ENCODE assay signal across 8 cellular contexts in genomic region chr10:72079356-72079755, GRCh38. TPM values are rescaled to one million over a fixed set of nuclear protein-coding genes. Genes with fewer than 3 reads are reported as not detected.
DNase-seq lines count a peak whose midpoint lies in the region; TF ChIP-seq lines count a peak whose summit lies in the region.

No MANE protein-coding gene starts in this region.

- H3K9me3 Mint-ChIP-seq in CD4-positive, alpha-beta memory T cell, result peaks cover 0 to 4% (median 0%) of the 10 kb centered on the region in 8 donors
- H3K9me3 Mint-ChIP-seq in nephron progenitor cell, result no peaks in the 10 kb centered on the region

- peaks cover 97% of the 10 kb centered on the region for H3K4me1 ChIP-seq in CD4-positive, alpha-beta memory T cell (ENCODE audit: insufficient read depth, low read length)

- intact Hi-C loops in CD4-positive, alpha-beta memory T cell (cut with micrococcal nuclease), result loop anchor here (1.0 kb wide), 1 partner anchor 8 kb away; no protein-coding TSS in a partner anchor

- peak; percentile 55 to 85 (median 71) for DNase-seq in CD4-positive, alpha-beta memory T cell
- DNase-seq in NCI-H69 (lab: John Stamatoyannopoulos, UW) (peak; percentile 83), nephron progenitor cell (peak; percentile 46), HEK293T (ENCODE audit: extremely low spot score) (no peak), NCI-H446 treated with DMSO at 0.1 percent for 48 hours (lab: John Stamatoyannopoulos, UW) (no peak), DMS153 treated with DMSO at 0.1 percent for 48 hours (lab: John Stamatoyannopoulos, UW; ENCODE audit: unreplicated experiment) (no peak), kidney glomerular epithelial cell (lab: John Stamatoyannopoulos, UW) (no peak)
- peak; percentile 53 for DNase-seq in activated naive CD4-positive, alpha-beta T cell treated with anti-CD3 and anti-CD28 coated beads, Interleukin-2, amount 50 U/mL, for 16 hours

- H3K36me3 Mint-ChIP-seq in CD4-positive, alpha-beta memory T cell, result peaks cover 17 to 78% of the 10 kb centered on the region in 2 donors
- no peaks in the 10 kb centered on the region for H3K36me3 Mint-ChIP-seq in nephron progenitor cell (ENCODE audit: low read depth)

- no peaks in the 10 kb centered on the region for H3K9me3 ChIP-seq in CD4-positive, alpha-beta memory T cell (ENCODE audit: control insufficient read depth in 1 of 2, low read length in 2 of 2)

- peak overlapping the region; percentile 94 for H3K27ac ChIP-seq in CD4-positive, alpha-beta memory T cell (ENCODE audit: low read depth, low read length)

- peak overlapping the region; percentile 47 to 96 (median 81) for H3K4me3 Mint-ChIP-seq in CD4-positive, alpha-beta memory T cell
- no peak overlapping the region for H3K4me3 Mint-ChIP-seq in nephron progenitor cell

- POLR2A ChIA-PET in CD4-positive, alpha-beta memory T cell (lab: Charles Lee; ENCODE audit: partially characterized antibody), result interaction anchor here (0.8 to 2.8 kb wide), 12 partner anchors 9 to 258 kb away, joined by 3 to 53 read pairs (median 6); partner anchors contain the start of genes ANAPC16, ASCC1 and SPOCK2
- POLR2A ChIA-PET in HEK293T (lab: Yijun Ruan, JAX), result interaction anchor here (1.3 kb wide), 1 partner anchor 10 kb away, joined by 3 read pairs; no protein-coding TSS in a partner anchor

- no peaks in the 10 kb centered on the region for H3K27me3 ChIP-seq in CD4-positive, alpha-beta memory T cell (ENCODE audit: insufficient read depth, low read length)

- peaks cover 59 to 99% (median 87%) of the 10 kb centered on the region in 4 donors for H3K4me1 Mint-ChIP-seq in CD4-positive, alpha-beta memory T cell
- H3K4me1 Mint-ChIP-seq in nephron progenitor cell, result peaks cover 73% of the 10 kb centered on the region

- peaks cover 55% of the 10 kb centered on the region for H3K36me3 ChIP-seq in CD4-positive, alpha-beta memory T cell (ENCODE audit: insufficient read depth, low read length)

- TF ChIP-seq CTCF in nephron progenitor cell (IDR thresholded peaks at IDR 0.05), result no peak

- H3K4me3 ChIP-seq in CD4-positive, alpha-beta memory T cell (ENCODE audit: low read length in 2 of 2), result peak overlapping the region in 1 of 2 donors; percentile 25

- CTCF ChIA-PET in CD4-positive, alpha-beta memory T cell (lab: Charles Lee; ENCODE audit: partially characterized antibody), result interaction anchor here (0.8 to 2.5 kb wide), 10 partner anchors 9 to 265 kb away, joined by 3 to 12 read pairs (median 4); partner anchors contain the start of gene SPOCK2
- CTCF ChIA-PET in HEK293T (lab: Yijun Ruan, JAX), result no interaction called here

- no peaks in the 10 kb centered on the region for H3K27me3 Mint-ChIP-seq in CD4-positive, alpha-beta memory T cell
- H3K27me3 Mint-ChIP-seq in nephron progenitor cell (ENCODE audit: low read depth, poor library complexity), result peaks cover 7% of the 10 kb centered on the region

- peak overlapping the region; percentile 86 to 97 (median 93) for H3K27ac Mint-ChIP-seq in CD4-positive, alpha-beta memory T cell
- H3K27ac Mint-ChIP-seq in nephron progenitor cell, result no peak overlapping the region

TF ChIP-seq in HEK293T, 16 proteins besides CTCF, POLR2A, EP300 and RAD21:
- TF ChIP-seq CTBP1 (IDR thresholded peaks at IDR 0.05; ENCODE audit: borderline replicate concordance), result no peak
- no peak for TF ChIP-seq FOXM1 (IDR thresholded peaks at IDR 0.05; ENCODE audit: borderline replicate concordance)
- no peak for TF ChIP-seq PKNOX1 (IDR thresholded peaks at IDR 0.05)
- TF ChIP-seq SP1 (IDR thresholded peaks at IDR 0.05), result no peak
- no peak for TF ChIP-seq ARNT (IDR thresholded peaks at IDR 0.05)
- no peak for TF ChIP-seq NFRKB (IDR thresholded peaks at IDR 0.05)
- TF ChIP-seq SUZ12 (IDR thresholded peaks at IDR 0.05), result no peak
- TF ChIP-seq L3MBTL2 (conservative IDR thresholded peaks at IDR 0.05), result no peak
- no peak for TF ChIP-seq HDGF (IDR thresholded peaks at IDR 0.05; ENCODE audit: borderline replicate concordance)
- no peak for TF ChIP-seq TARDBP (IDR thresholded peaks at IDR 0.05)
- TF ChIP-seq FOXA1 (IDR thresholded peaks at IDR 0.05), result no peak
- TF ChIP-seq FOXK2 (IDR thresholded peaks at IDR 0.05), result no peak
TF ChIP-seq in HEK293T: peak in this region for 0.

RNA-seq across cellular contexts. Expression of gene SPOCK2, which starts 9.0 kb away (rescaled TPM):
- total RNA-seq in CD4-positive, alpha-beta memory T cell, result 100 to 1,000 TPM; 552 to 556 TPM
- polyA plus RNA-seq in CD4-positive, alpha-beta memory T cell, result 100 to 1,000 TPM; 174 to 260 TPM

Comparison
In these comparisons a context has a peak if more than half of its experiments do, and no peak if none do; other contexts are left out.
1. DNase-seq: peak in CD4-positive, alpha-beta memory T cell (5 of 5), NCI-H69 (single experiment), activated naive CD4-positive, alpha-beta T cell treated with anti-CD3 and anti-CD28 coated beads, Interleukin-2, amount 50 U/mL, for 16 hours (single experiment) and nephron progenitor cell (single experiment); none in HEK293T (single experiment), NCI-H446 treated with DMSO at 0.1 percent for 48 hours (single experiment), DMS153 treated with DMSO at 0.1 percent for 48 hours (single experiment) and kidney glomerular epithelial cell (single experiment).